In the genomic region with DNA sequence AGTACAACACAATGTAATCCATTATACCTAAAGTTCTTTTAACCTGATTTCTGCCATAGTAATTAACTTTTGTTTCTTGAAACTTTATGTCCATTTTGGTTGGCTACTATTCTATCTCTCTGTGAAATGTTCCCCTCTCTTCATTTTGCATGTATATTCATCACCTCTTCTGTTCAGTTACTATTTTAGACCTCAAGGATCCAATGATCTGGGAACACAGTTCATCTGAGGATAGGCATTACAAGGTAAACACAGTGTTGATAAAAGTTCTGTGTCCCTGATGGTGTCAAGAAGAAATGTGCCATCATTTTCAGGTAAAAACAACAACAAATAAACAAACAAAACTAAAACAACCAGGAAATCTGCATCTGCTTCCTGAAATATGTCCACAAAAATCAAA, we compare ENCODE assay signal across 8 cellular contexts.
"Had no signal": no experiment of that assay in that cellular context is flagged by ENCODE, and none has a peak within 500 bp of the region (broad histone marks: within the 10 kb centered on the region; RNA-seq: fewer than 3 reads in every experiment).

No MANE protein-coding gene starts in this region.

- H3K36me3 ChIP-seq: HAP-1 had no signal

- H3K9ac ChIP-seq: GM23248 had no signal

- H3K9me3 ChIP-seq: HAP-1 had no signal

- DNase-seq: GM23248, GOT3, H7, HFFc6 had no signal

- H3K4me3 ChIP-seq: GM23248, HAP-1 had no signal

- H3K4me1 ChIP-seq: HAP-1 had no signal

- ATAC-seq: HCT116, HepG2 had no signal

- H3K27ac ChIP-seq: GM23248, HL-60 had no signal
